In the genomic region with DNA sequence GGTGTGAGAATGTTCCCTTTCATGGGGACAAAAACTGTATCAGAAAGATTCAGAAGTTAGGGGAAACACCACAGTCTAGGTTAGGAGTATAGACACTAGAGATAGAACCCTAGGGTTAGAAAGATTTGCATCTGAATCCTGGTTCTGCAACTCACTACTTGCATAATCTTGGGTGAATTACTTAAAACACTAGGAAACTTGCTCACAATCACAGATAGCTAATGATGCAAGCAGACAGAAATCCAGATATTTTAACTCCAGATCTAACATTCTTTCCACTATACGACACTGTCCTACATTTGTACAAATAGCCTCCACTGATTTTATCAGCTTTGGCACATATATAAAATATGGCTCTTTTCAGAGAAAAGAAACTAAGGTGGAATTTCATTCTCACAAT, we compare ENCODE assay signal across 14 cellular contexts. TPM values are rescaled to one million over a fixed set of nuclear protein-coding genes. Genes with fewer than 3 reads are reported as not detected.
DNase-seq lines count a peak whose midpoint lies in the region; ATAC-seq lines count a peak whose summit lies in the region.
"Had no signal": no experiment of that assay in that cellular context is flagged by ENCODE, and none has a peak within 500 bp of the region (broad histone marks: within the 10 kb centered on the region; RNA-seq: fewer than 3 reads in every experiment).

No MANE protein-coding gene starts in this region.

- H3K4me1 ChIP-seq in adipocyte (ENCODE audit: control insufficient read depth, insufficient read depth, low read length) = peaks cover 36% of the 10 kb centered on the region

- H3K27me3 ChIP-seq in adipocyte (replicated peaks; ENCODE audit: control insufficient read depth, insufficient read depth, low read length) = no peaks in the 10 kb centered on the region

- H3K9me3 ChIP-seq in adipocyte (ENCODE audit: control insufficient read depth, low read length) = no peaks in the 10 kb centered on the region

- DNase-seq in EH (ENCODE audit: low read depth) (peak; percentile 57), adipocyte (ENCODE audit: low read depth) (peak; percentile 84), fibroblast of gingiva (ENCODE audit: low read depth) (peak; percentile 42), iris pigment epithelial cell (ENCODE audit: low read depth) (peak; percentile 80), occipital lobe (lab: John Stamatoyannopoulos, UW) (no peak)
- DNase-seq: C1 segment of cervical spinal cord, DMS79 treated with DMSO at 0.1 percent for 48 hours, NCI-H187, NCI-H345, NCI-H526 treated with DMSO at 0.1 percent for 48 hours, SHP77 had no signal

- ATAC-seq in GM18861 (IDR thresholded peaks at IDR 0.05; ENCODE audit: unreplicated experiment) (no peak), HG02642 (IDR thresholded peaks at IDR 0.05; ENCODE audit: poor library complexity, unreplicated experiment) (no peak), GM21717 (IDR thresholded peaks at IDR 0.05; ENCODE audit: unreplicated experiment) (no peak)

- H3K4me3 ChIP-seq in adipocyte (ENCODE audit: low read length) = no peak overlapping the region

- no peak overlapping the region for H3K9ac ChIP-seq in adipocyte (ENCODE audit: low read length)

- H3K36me3 ChIP-seq in adipocyte (ENCODE audit: control insufficient read depth, insufficient read depth, low read length, severe bottlenecking) = no peaks in the 10 kb centered on the region

RNA-seq across cellular contexts. Expression of gene GLIS1, which starts 30.8 kb away (rescaled TPM):
- total RNA-seq in occipital lobe = not detected
